Comparison of ENCODE assay signal across 23 cellular contexts in genomic region chr10:55374917-55375316, GRCh38.
DNase-seq lines count a peak whose midpoint lies in the region; ATAC-seq and TF ChIP-seq lines count a peak whose summit lies in the region.
"Had no signal": no experiment of that assay in that cellular context is flagged by ENCODE, and none has a peak within 500 bp of the region (broad histone marks: within the 10 kb centered on the region; RNA-seq: fewer than 3 reads in every experiment).

No MANE protein-coding gene starts in this region.

- H3K9me3 ChIP-seq in left ventricle myocardium inferior (replicated peaks): no peaks in the 10 kb centered on the region
- H3K9me3 ChIP-seq in adrenal gland (replicated peaks in 1 of 3): no peaks in the 10 kb centered on the region
- H3K9me3 ChIP-seq in fibroblast of lung (ENCODE audit: control insufficient read depth, insufficient read depth, low read depth, low read length): no peaks in the 10 kb centered on the region
- H3K9me3 ChIP-seq: BE2C had no signal

- no peak for ATAC-seq in left ventricle myocardium superior
- ATAC-seq in GM18502 (IDR thresholded peaks at IDR 0.05; ENCODE audit: poor library complexity, unreplicated experiment): no peak
- no peak for ATAC-seq in stimulated activated naive CD8-positive, alpha-beta T cell treated with anti-CD3 and anti-CD28 coated beads, Interleukin-15, amount 100 ng/mL, for 72 hours

- peak overlapping the region; percentile 7 for H3K27ac Mint-ChIP-seq in osteocyte (ENCODE audit: unreplicated experiment)
- no peak overlapping the region for H3K27ac Mint-ChIP-seq in stimulated activated naive CD8-positive, alpha-beta T cell treated with anti-CD3 and anti-CD28 coated beads, Interleukin-15, amount 100 ng/mL, for 72 hours
- H3K27ac Mint-ChIP-seq: CD4-positive, CD25-positive, alpha-beta regulatory T cell; H9; IgD-negative memory B cell had no signal

- DNase-seq in left ventricle myocardium inferior (no peak), left ventricle myocardium superior (no peak), adrenal gland (no peak), fibroblast of lung (ENCODE audit: low read depth in 2 of 2) (peak; percentile 28 to 45), osteocyte (ENCODE audit: extremely low spot score, unreplicated experiment) (no peak), NCI-H1092 (lab: John Stamatoyannopoulos, UW) (no peak)
- no peak for DNase-seq in stimulated activated naive CD8-positive, alpha-beta T cell treated with anti-CD3 and anti-CD28 coated beads, Interleukin-15, amount 100 ng/mL, for 72 hours
- DNase-seq: 8988T; BE2C; CD4-positive, CD25-positive, alpha-beta regulatory T cell; COR-L47; H9; Karpas-422; MM.1S; NCI-H1105; NCI-H2081 treated with DMSO at 0.1 percent for 48 hours; NCI-H2227 treated with DMSO at 0.1 percent for 48 hours; NCI-H510A treated with DMSO at 0.1 percent for 48 hours; NCI-H82; RPMI8226; SHP77 treated with DMSO at 0.1 percent for 48 hours had no signal

- H3K9me3 Mint-ChIP-seq in osteocyte (ENCODE audit: unreplicated experiment): no peaks in the 10 kb centered on the region
- peaks cover 0 to 4% of the 10 kb centered on the region in 2 donors for H3K9me3 Mint-ChIP-seq in stimulated activated naive CD8-positive, alpha-beta T cell treated with anti-CD3 and anti-CD28 coated beads, Interleukin-15, amount 100 ng/mL, for 72 hours
- H3K9me3 Mint-ChIP-seq: H9 had no signal

- no peak overlapping the region for H3K4me2 ChIP-seq in fibroblast of lung (ENCODE audit: extremely low read depth, insufficient read depth, low read length)

- no peaks in the 10 kb centered on the region for H3K79me2 ChIP-seq in fibroblast of lung (ENCODE audit: control insufficient read depth, insufficient read depth, low read length)

- WGBS in adrenal gland, 4 donors: 19 to 35% (median 24%) methylated on average over 2 of the region's 2 CpGs

- TF ChIP-seq POLR2A in adrenal gland (IDR thresholded peaks at IDR 0.05): no peak

- H3K4me1 ChIP-seq in left ventricle myocardium inferior (peaks cover 4% of the 10 kb centered on the region), adrenal gland (replicated peaks in 1 of 2) (peaks cover 29 to 43% of the 10 kb centered on the region in 2 donors), fibroblast of lung (ENCODE audit: control insufficient read depth, extremely low read depth, insufficient read depth, low read length) (no peaks in the 10 kb centered on the region)

- TF ChIP-seq CTCF in left ventricle myocardium inferior (IDR thresholded peaks at IDR 0.05; ENCODE audit: borderline replicate concordance): no peak
- no peak for TF ChIP-seq CTCF in adrenal gland (IDR thresholded peaks at IDR 0.05)
- TF ChIP-seq CTCF in fibroblast of lung (conservative IDR thresholded peaks at IDR 0.05 in 1 of 2, IDR thresholded peaks at IDR 0.05 in 1 of 2; ENCODE audit: low read depth in 1 of 2, low read length in 2 of 2): no peak
- no peak for TF ChIP-seq CTCF in osteocyte (IDR thresholded peaks at IDR 0.05)

- no peak overlapping the region for H3K9ac ChIP-seq in fibroblast of lung (ENCODE audit: insufficient read depth, low read length)

- H4K20me1 ChIP-seq in fibroblast of lung (ENCODE audit: control insufficient read depth, extremely low read depth, insufficient read depth, low read length): no peaks in the 10 kb centered on the region

- H3K4me3 Mint-ChIP-seq in osteocyte (ENCODE audit: unreplicated experiment): no peak overlapping the region
- no peak overlapping the region for H3K4me3 Mint-ChIP-seq in stimulated activated naive CD8-positive, alpha-beta T cell treated with anti-CD3 and anti-CD28 coated beads, Interleukin-15, amount 100 ng/mL, for 72 hours
- H3K4me3 Mint-ChIP-seq: CD4-positive, CD25-positive, alpha-beta regulatory T cell; H9; IgD-negative memory B cell had no signal

- no peaks in the 10 kb centered on the region for H3K27me3 ChIP-seq in left ventricle myocardium inferior (ENCODE audit: low read depth)
- no peaks in the 10 kb centered on the region for H3K27me3 ChIP-seq in adrenal gland
- H3K27me3 ChIP-seq in fibroblast of lung (ENCODE audit: control insufficient read depth, insufficient read depth, low read length): no peaks in the 10 kb centered on the region
- H3K27me3 ChIP-seq: BE2C had no signal

- no peak overlapping the region for H3K4me3 ChIP-seq in left ventricle myocardium inferior
- H3K4me3 ChIP-seq in adrenal gland: no peak overlapping the region
- H3K4me3 ChIP-seq in fibroblast of lung (replicated peaks in 1 of 4; ENCODE audit: control extremely low read depth in 1 of 4, insufficient read depth in 1 of 4, low read depth in 3 of 4, low read length in 4 of 4): no peak overlapping the region

- no peaks in the 10 kb centered on the region for H3K27me3 Mint-ChIP-seq in osteocyte (ENCODE audit: unreplicated experiment)
- no peaks in the 10 kb centered on the region for H3K27me3 Mint-ChIP-seq in stimulated activated naive CD8-positive, alpha-beta T cell treated with anti-CD3 and anti-CD28 coated beads, Interleukin-15, amount 100 ng/mL, for 72 hours
- H3K27me3 Mint-ChIP-seq: CD4-positive, CD25-positive, alpha-beta regulatory T cell; IgD-negative memory B cell had no signal

- H3K36me3 ChIP-seq in left ventricle myocardium inferior (no peaks in the 10 kb centered on the region), adrenal gland (replicated peaks in 1 of 2) (no peaks in the 10 kb centered on the region), fibroblast of lung (ENCODE audit: control insufficient read depth, insufficient read depth, low read length) (no peaks in the 10 kb centered on the region)
- H3K36me3 ChIP-seq: BE2C had no signal

- H3K27ac ChIP-seq in left ventricle myocardium inferior (replicated peaks) (peak overlapping the region; percentile 75), adrenal gland (peak overlapping the region in 4 of 5 donors; percentile 22 to 71 (median 64)), fibroblast of lung (ENCODE audit: insufficient read depth, low read length) (no peak overlapping the region)

- intact Hi-C loops in left ventricle myocardium inferior (cut with micrococcal nuclease): no loop called here
- intact Hi-C loops in left ventricle myocardium superior (cut with micrococcal nuclease): no loop called here
- intact Hi-C loops in adrenal gland (cut with DNase I): no loop called here

- no peaks in the 10 kb centered on the region for H3K36me3 Mint-ChIP-seq in osteocyte (ENCODE audit: unreplicated experiment)
- H3K36me3 Mint-ChIP-seq: CD4-positive, CD25-positive, alpha-beta regulatory T cell; IgD-negative memory B cell had no signal

- H2AFZ ChIP-seq in fibroblast of lung (ENCODE audit: low read length): no peak overlapping the region

- peaks cover 47% of the 10 kb centered on the region for H3K4me1 Mint-ChIP-seq in osteocyte (ENCODE audit: unreplicated experiment)
- no peaks in the 10 kb centered on the region for H3K4me1 Mint-ChIP-seq in stimulated activated naive CD8-positive, alpha-beta T cell treated with anti-CD3 and anti-CD28 coated beads, Interleukin-15, amount 100 ng/mL, for 72 hours
- H3K4me1 Mint-ChIP-seq: CD4-positive, CD25-positive, alpha-beta regulatory T cell; IgD-negative memory B cell had no signal

Comparison
In these comparisons a context has a peak if more than half of its experiments do, and no peak if none do; other contexts are left out.
1. DNase-seq: peak in fibroblast of lung (2 of 2); none in left ventricle myocardium inferior (single experiment), left ventricle myocardium superior (single experiment), adrenal gland (0 of 7), osteocyte (single experiment), NCI-H1092 (single experiment) and stimulated activated naive CD8-positive, alpha-beta T cell treated with anti-CD3 and anti-CD28 coated beads, Interleukin-15, amount 100 ng/mL, for 72 hours (0 of 2).